8 cellular contexts compared by ENCODE assay signal in genomic region chr19:44718441-44719261, GRCh38.
DNase-seq lines count a peak whose midpoint lies in the region; ATAC-seq lines count a peak whose summit lies in the region.

No MANE protein-coding gene starts in this region.

- peak; percentile 85 for DNase-seq in HS-27A (ENCODE audit: low read depth)
- DNase-seq in astrocyte of the hippocampus (ENCODE audit: low read depth, low spot score) = peak; percentile 83
- DNase-seq in iPS-NIHi7 (ENCODE audit: extremely low spot score) = peak; percentile 78
- DNase-seq in smooth muscle cell of the brain vasculature (ENCODE audit: low read depth, low spot score) = peak; percentile 29
- DNase-seq in SKM-1 treated with dmso at 0.1 percent for 144 hours (lab: John Stamatoyannopoulos, UW; ENCODE audit: unreplicated experiment) = no peak
- no peak for DNase-seq in NCI-H82 (lab: John Stamatoyannopoulos, UW)
- DNase-seq in NCI-H446 (lab: John Stamatoyannopoulos, UW) = no peak

- no peak for ATAC-seq in HG03135 (IDR thresholded peaks at IDR 0.05; ENCODE audit: unreplicated experiment)

Comparison
In these comparisons a context has a peak if more than half of its experiments do, and no peak if none do; other contexts are left out.
1. DNase-seq: peak in HS-27A (single experiment), astrocyte of the hippocampus (single experiment), iPS-NIHi7 (single experiment) and smooth muscle cell of the brain vasculature (single experiment); none in SKM-1 treated with dmso at 0.1 percent for 144 hours (single experiment), NCI-H82 (single experiment) and NCI-H446 (0 of 2).